Comparison of ENCODE assay signal across 8 cellular contexts in genomic region chr7:116138202-116138801, GRCh38.
A peak's percentile ranks its signal among the peaks of the same experiment; 100 is the strongest.
DNase-seq lines count a peak whose midpoint lies in the region; ATAC-seq and TF ChIP-seq lines count a peak whose summit lies in the region.

No MANE protein-coding gene starts in this region.

- intact Hi-C loops in psoas muscle (cut with DNase I): no loop called here

- H3K27me3 ChIP-seq in WERI-Rb-1 (ENCODE audit: insufficient read depth, low read depth, severe bottlenecking): no peaks in the 10 kb centered on the region
- no peaks in the 10 kb centered on the region for H3K27me3 ChIP-seq in psoas muscle (ENCODE audit: insufficient read depth in 3 of 3, low read length in 2 of 3)

- TF ChIP-seq CTCF in WERI-Rb-1 (IDR thresholded peaks at IDR 0.05; ENCODE audit: low read depth, low read length) (peak; percentile 47), psoas muscle (IDR thresholded peaks at IDR 0.05) (peak; percentile 76)

- 11 to 27% (median 18%) methylated on average over 2 of the region's 2 CpGs for WGBS in psoas muscle, 3 donors

- no peak overlapping the region for H3K27ac ChIP-seq in WERI-Rb-1
- no peak overlapping the region for H3K27ac ChIP-seq in psoas muscle

- peak; percentile 26 for DNase-seq in CMK (ENCODE audit: low read depth)
- DNase-seq in NCI-H146 treated with DMSO at 0.1 percent for 48 hours (lab: John Stamatoyannopoulos, UW; ENCODE audit: unreplicated experiment): peak; percentile 1
- no peak for DNase-seq in WERI-Rb-1
- DNase-seq in glomerular endothelial cell (ENCODE audit: extremely low read depth, low read depth, low spot score): peak; percentile 48
- no peak for DNase-seq in psoas muscle
- DNase-seq in effector CD4-positive, alpha-beta T cell: no peak

- H3K9me3 ChIP-seq in WERI-Rb-1 (ENCODE audit: severe bottlenecking) (no peaks in the 10 kb centered on the region), psoas muscle (no peaks in the 10 kb centered on the region)

- H3K36me3 ChIP-seq in WERI-Rb-1: no peaks in the 10 kb centered on the region
- no peaks in the 10 kb centered on the region for H3K36me3 ChIP-seq in psoas muscle (ENCODE audit: insufficient read depth in 1 of 2, low read depth in 1 of 2)

- no peaks in the 10 kb centered on the region for H3K4me1 ChIP-seq in psoas muscle

- ATAC-seq in GM18519 (IDR thresholded peaks at IDR 0.05; ENCODE audit: low FRiP score, unreplicated experiment): peak; percentile 95
- peak; percentile 91 for ATAC-seq in HG02938 (IDR thresholded peaks at IDR 0.05; ENCODE audit: unreplicated experiment)
- peak in 2 of 4 donors; percentile 66 to 77 for ATAC-seq in psoas muscle

- H3K4me3 ChIP-seq in WERI-Rb-1 (ENCODE audit: low read depth, low read length) (no peak overlapping the region), psoas muscle (no peak overlapping the region)

Comparison
In these comparisons a context has a peak if more than half of its experiments do, and no peak if none do; other contexts are left out.
1. DNase-seq: peak in CMK (single experiment), NCI-H146 treated with DMSO at 0.1 percent for 48 hours (single experiment) and glomerular endothelial cell (single experiment); none in WERI-Rb-1 (single experiment), psoas muscle (0 of 2) and effector CD4-positive, alpha-beta T cell (single experiment).